ENCODE assay signal across 15 cellular contexts in genomic region chrX:101774340-101774739, GRCh38.
DNase-seq lines count a peak whose midpoint lies in the region; ATAC-seq and TF ChIP-seq lines count a peak whose summit lies in the region.
"Had no signal": no experiment of that assay in that cellular context is flagged by ENCODE, and none has a peak within 500 bp of the region (broad histone marks: within the 10 kb centered on the region; RNA-seq: fewer than 3 reads in every experiment).

No MANE protein-coding gene starts in this region.

- no peak overlapping the region for H3K27ac ChIP-seq in aorta (ENCODE audit: low read depth in 1 of 2, low read length in 2 of 2)
- H3K27ac ChIP-seq: tibial nerve had no signal

- H3K36me3 ChIP-seq in aorta (ENCODE audit: control insufficient read depth in 1 of 2, insufficient read depth in 2 of 2, low read length in 1 of 2), result no peaks in the 10 kb centered on the region
- H3K36me3 ChIP-seq: tibial nerve had no signal

- DNase-seq in WTC11 (ENCODE audit: low spot score), result no peak
- no peak for DNase-seq in HK-2 (ENCODE audit: unreplicated experiment)
- no peak for DNase-seq in AG20443 (ENCODE audit: low spot score)
- no peak for DNase-seq in aorta
- DNase-seq: activated CD4-positive, alpha-beta T cell treated with anti-CD3 and anti-CD28 coated beads, Interleukin-2, amount 50 U/mL, for 48 hours; kidney; NCI-H2029; right cardiac atrium had no signal

- no peaks in the 10 kb centered on the region for H3K4me1 ChIP-seq in aorta (ENCODE audit: control insufficient read depth in 1 of 2, insufficient read depth in 2 of 2, low read length in 2 of 2)
- H3K4me1 ChIP-seq: tibial nerve had no signal

- no peak overlapping the region for H3K27ac Mint-ChIP-seq in WTC11
- H3K27ac Mint-ChIP-seq: activated naive CD8-positive, alpha-beta T cell; GM23338 had no signal

- H3K4me3 ChIP-seq in aorta (ENCODE audit: low read length in 2 of 2), result no peak overlapping the region
- H3K4me3 ChIP-seq: GM23338, tibial nerve had no signal

- CTCF ChIA-PET in WTC11 (lab: Charles Lee), result no interaction called here

- POLR2A ChIA-PET in WTC11 (lab: Charles Lee), result no interaction called here

- TF ChIP-seq CTCF in WTC11 (IDR thresholded peaks at IDR 0.05), result no peak

- H3K4me3 Mint-ChIP-seq in WTC11, result no peak overlapping the region
- H3K4me3 Mint-ChIP-seq: activated naive CD8-positive, alpha-beta T cell; GM23338 had no signal

- ATAC-seq in GM18502 (IDR thresholded peaks at IDR 0.05; ENCODE audit: poor library complexity, unreplicated experiment) (peak; percentile 100), GM19397 (IDR thresholded peaks at IDR 0.05; ENCODE audit: unreplicated experiment) (peak; percentile 99), HG02759 (IDR thresholded peaks at IDR 0.05; ENCODE audit: unreplicated experiment) (peak; percentile 100), HG03354 (IDR thresholded peaks at IDR 0.05; ENCODE audit: poor library complexity, severe bottlenecking, unreplicated experiment) (peak; percentile 100), WTC11 (no peak), aorta (ENCODE audit: low FRiP score) (no peak)
- ATAC-seq: GM23338, right cardiac atrium had no signal

- intact Hi-C loops in aorta (cut with DNase I), result no loop called here

- H3K27me3 ChIP-seq in aorta (ENCODE audit: control insufficient read depth in 1 of 2, insufficient read depth in 2 of 2, low read length in 1 of 2), result no peaks in the 10 kb centered on the region
- H3K27me3 ChIP-seq: tibial nerve had no signal

- WGBS in aorta, 2 donors, result 76 to 86% methylated on average over 1 of the region's 1 CpG

- H3K36me3 Mint-ChIP-seq in WTC11, result no peaks in the 10 kb centered on the region
- H3K36me3 Mint-ChIP-seq: activated naive CD8-positive, alpha-beta T cell had no signal

- no peaks in the 10 kb centered on the region for H3K9me3 Mint-ChIP-seq in WTC11
- H3K9me3 Mint-ChIP-seq: GM23338 had no signal

- no peaks in the 10 kb centered on the region for H3K4me1 Mint-ChIP-seq in WTC11
- H3K4me1 Mint-ChIP-seq: GM23338 had no signal

- H3K9me3 ChIP-seq in aorta (ENCODE audit: control insufficient read depth, low read length), result no peaks in the 10 kb centered on the region

- H3K27me3 Mint-ChIP-seq in WTC11 (ENCODE audit: low read depth), result no peaks in the 10 kb centered on the region

TF ChIP-seq in WTC11, 78 proteins besides CTCF, POLR2A, EP300 and RAD21:
- TF ChIP-seq FOXP4 (CRISPR knock-in tag; IDR thresholded peaks at IDR 0.05) (no peak), SMAD4 (CRISPR knock-in tag; IDR thresholded peaks at IDR 0.05) (no peak)

Comparison
In these comparisons a context has a peak if more than half of its experiments do, and no peak if none do; other contexts are left out.
1. ATAC-seq: peak in GM18502 (single experiment), GM19397 (single experiment), HG02759 (single experiment) and HG03354 (single experiment); none in WTC11 (single experiment) and aorta (single experiment).